17 cellular contexts compared by ENCODE assay signal in the genomic region with DNA sequence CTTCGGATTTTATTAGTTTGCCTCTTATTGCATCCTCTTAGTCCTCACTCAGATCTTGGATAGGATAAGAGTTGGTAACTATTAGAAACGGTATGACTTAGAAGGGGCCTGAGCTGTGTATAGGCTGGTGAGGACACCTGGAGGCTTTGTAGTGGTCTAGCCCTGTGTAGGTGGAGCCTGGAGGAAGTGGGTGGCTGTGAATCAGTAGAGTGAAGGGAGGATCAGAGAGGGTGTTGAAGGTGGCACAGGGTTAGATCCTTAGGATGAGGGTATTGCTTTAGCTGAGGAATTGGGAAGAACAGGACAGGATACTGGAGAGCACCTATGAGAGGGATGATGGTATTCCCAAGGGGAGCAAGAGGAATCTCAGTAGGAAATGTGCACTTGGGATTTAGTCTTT. TPM values are rescaled to one million over a fixed set of nuclear protein-coding genes. Genes with fewer than 3 reads are reported as not detected.
DNase-seq lines count a peak whose midpoint lies in the region; ATAC-seq and TF ChIP-seq lines count a peak whose summit lies in the region.
"Had no signal": no experiment of that assay in that cellular context is flagged by ENCODE, and none has a peak within 500 bp of the region (broad histone marks: within the 10 kb centered on the region; RNA-seq: fewer than 3 reads in every experiment).

No MANE protein-coding gene starts in this region.

- no peaks in the 10 kb centered on the region for H3K36me3 Mint-ChIP-seq in activated naive CD4-positive, alpha-beta T cell treated with anti-CD3 and anti-CD28 coated beads for 36 hours (ENCODE audit: low read depth)
- no peaks in the 10 kb centered on the region for H3K36me3 Mint-ChIP-seq in activated naive CD8-positive, alpha-beta T cell treated with anti-CD3 and anti-CD28 coated beads, Interleukin-2, amount 50 U/mL, for 24 hours (ENCODE audit: low read depth)
- H3K36me3 Mint-ChIP-seq: natural killer cell had no signal

- ATAC-seq in activated naive CD8-positive, alpha-beta T cell treated with anti-CD3 and anti-CD28 coated beads, Interleukin-2, amount 50 U/mL, for 24 hours, result peak; percentile 84
- ATAC-seq in stimulated activated naive CD8-positive, alpha-beta T cell treated with anti-CD3 and anti-CD28 coated beads, Interleukin-15, amount 100 ng/mL, for 72 hours, result peak; percentile 78
- ATAC-seq in HG03159 (IDR thresholded peaks at IDR 0.05; ENCODE audit: unreplicated experiment), result no peak
- ATAC-seq: HCT116, natural killer cell had no signal

- H4K20me1 ChIP-seq in MM.1S (ENCODE audit: insufficient read depth, low read length), result no peaks in the 10 kb centered on the region

- no peak for TF ChIP-seq POLR2A in prostate gland (IDR thresholded peaks at IDR 0.05)

- peak; percentile 30 for DNase-seq in activated naive CD4-positive, alpha-beta T cell treated with anti-CD3 and anti-CD28 coated beads for 36 hours
- DNase-seq in activated naive CD4-positive, alpha-beta T cell (lab: John Stamatoyannopoulos, UW), result no peak
- DNase-seq in Jurkat, Clone E6-1 (ENCODE audit: low read depth, low spot score), result peak; percentile 97
- no peak for DNase-seq in activated naive CD8-positive, alpha-beta T cell treated with anti-CD3 and anti-CD28 coated beads, Interleukin-2, amount 50 U/mL, for 24 hours
- DNase-seq in stimulated activated naive CD8-positive, alpha-beta T cell treated with anti-CD3 and anti-CD28 coated beads, Interleukin-15, amount 100 ng/mL, for 72 hours, result peak; percentile 17 to 38
- DNase-seq in MM.1S (no peak), prostate gland (ENCODE audit: low spot score) (no peak)
- DNase-seq: esophagus squamous epithelium, head of caudate nucleus, natural killer cell, NCI-H187, SJCRH30, stomach, T1000 had no signal

- CTCF ChIA-PET in activated naive CD4-positive, alpha-beta T cell treated with anti-CD3 and anti-CD28 coated beads for 36 hours (lab: Charles Lee), result interaction anchor here (1.4 kb wide), 1 partner anchor 52 kb away, joined by 3 read pairs; no protein-coding TSS in a partner anchor

- no peak overlapping the region for H3K4me3 Mint-ChIP-seq in activated naive CD4-positive, alpha-beta T cell treated with anti-CD3 and anti-CD28 coated beads for 36 hours
- H3K4me3 Mint-ChIP-seq in activated naive CD8-positive, alpha-beta T cell treated with anti-CD3 and anti-CD28 coated beads, Interleukin-2, amount 50 U/mL, for 24 hours, result no peak overlapping the region
- no peak overlapping the region for H3K4me3 Mint-ChIP-seq in stimulated activated naive CD8-positive, alpha-beta T cell treated with anti-CD3 and anti-CD28 coated beads, Interleukin-15, amount 100 ng/mL, for 72 hours
- H3K4me3 Mint-ChIP-seq: natural killer cell had no signal

- H3K27ac ChIP-seq in MM.1S (ENCODE audit: low read length), result no peak overlapping the region
- no peak overlapping the region for H3K27ac ChIP-seq in prostate gland
- H3K27ac ChIP-seq: SJCRH30, vagina had no signal

- H3K4me2 ChIP-seq in MM.1S (ENCODE audit: low read depth, low read length), result no peak overlapping the region

- no peak overlapping the region for H2AFZ ChIP-seq in MM.1S (ENCODE audit: low read length)

- H3K4me3 ChIP-seq in Jurkat, Clone E6-1 (ENCODE audit: low read length), result peak overlapping the region; percentile 54
- H3K4me3 ChIP-seq in MM.1S (ENCODE audit: low read length) (no peak overlapping the region), prostate gland (no peak overlapping the region)
- H3K4me3 ChIP-seq: esophagus squamous epithelium, SJCRH30, stomach, vagina had no signal

- peaks cover 32% of the 10 kb centered on the region for H3F3A ChIP-seq in MM.1S (ENCODE audit: insufficient read depth, low read length)

- intact Hi-C loops in activated naive CD4-positive, alpha-beta T cell treated with anti-CD3 and anti-CD28 coated beads for 36 hours (cut with micrococcal nuclease), result no loop called here
- intact Hi-C loops in prostate gland (cut with DNase I), result loop anchor here (10.0 kb wide), 1 partner anchor 127 kb away; no protein-coding TSS in a partner anchor

- H3K4me1 Mint-ChIP-seq in activated naive CD4-positive, alpha-beta T cell treated with anti-CD3 and anti-CD28 coated beads for 36 hours (ENCODE audit: low read depth), result peaks cover 8% of the 10 kb centered on the region
- H3K4me1 Mint-ChIP-seq in activated naive CD8-positive, alpha-beta T cell treated with anti-CD3 and anti-CD28 coated beads, Interleukin-2, amount 50 U/mL, for 24 hours, result peaks cover 16% of the 10 kb centered on the region
- H3K4me1 Mint-ChIP-seq in stimulated activated naive CD8-positive, alpha-beta T cell treated with anti-CD3 and anti-CD28 coated beads, Interleukin-15, amount 100 ng/mL, for 72 hours, result no peaks in the 10 kb centered on the region

- H3K79me2 ChIP-seq in MM.1S (ENCODE audit: low read length), result peaks cover 56% of the 10 kb centered on the region

- no peak overlapping the region for H3K9ac ChIP-seq in MM.1S (ENCODE audit: low read length)

- peaks cover 25% of the 10 kb centered on the region for H3K27me3 Mint-ChIP-seq in activated naive CD4-positive, alpha-beta T cell treated with anti-CD3 and anti-CD28 coated beads for 36 hours (ENCODE audit: low read depth)
- peaks cover 18% of the 10 kb centered on the region for H3K27me3 Mint-ChIP-seq in activated naive CD8-positive, alpha-beta T cell treated with anti-CD3 and anti-CD28 coated beads, Interleukin-2, amount 50 U/mL, for 24 hours
- H3K27me3 Mint-ChIP-seq in stimulated activated naive CD8-positive, alpha-beta T cell treated with anti-CD3 and anti-CD28 coated beads, Interleukin-15, amount 100 ng/mL, for 72 hours, result peaks cover 12% of the 10 kb centered on the region

- H3K9me3 ChIP-seq in MM.1S (replicated peaks; ENCODE audit: insufficient read depth, low read length), result no peaks in the 10 kb centered on the region
- no peaks in the 10 kb centered on the region for H3K9me3 ChIP-seq in prostate gland
- H3K9me3 ChIP-seq: esophagus squamous epithelium, SJCRH30, stomach, vagina had no signal

- WGBS in prostate gland, result 40% methylated on average over 2 of the region's 2 CpGs

- H3K9me3 Mint-ChIP-seq in activated naive CD4-positive, alpha-beta T cell treated with anti-CD3 and anti-CD28 coated beads for 36 hours, result no peaks in the 10 kb centered on the region
- no peaks in the 10 kb centered on the region for H3K9me3 Mint-ChIP-seq in activated naive CD8-positive, alpha-beta T cell treated with anti-CD3 and anti-CD28 coated beads, Interleukin-2, amount 50 U/mL, for 24 hours
- no peaks in the 10 kb centered on the region for H3K9me3 Mint-ChIP-seq in stimulated activated naive CD8-positive, alpha-beta T cell treated with anti-CD3 and anti-CD28 coated beads, Interleukin-15, amount 100 ng/mL, for 72 hours
- H3K9me3 Mint-ChIP-seq: natural killer cell had no signal

- H3K36me3 ChIP-seq in MM.1S (replicated peaks; ENCODE audit: insufficient read depth, low read length), result no peaks in the 10 kb centered on the region
- no peaks in the 10 kb centered on the region for H3K36me3 ChIP-seq in prostate gland

- H3K27ac Mint-ChIP-seq in activated naive CD4-positive, alpha-beta T cell treated with anti-CD3 and anti-CD28 coated beads for 36 hours, result no peak overlapping the region
- H3K27ac Mint-ChIP-seq in activated naive CD8-positive, alpha-beta T cell treated with anti-CD3 and anti-CD28 coated beads, Interleukin-2, amount 50 U/mL, for 24 hours, result no peak overlapping the region
- H3K27ac Mint-ChIP-seq in stimulated activated naive CD8-positive, alpha-beta T cell treated with anti-CD3 and anti-CD28 coated beads, Interleukin-15, amount 100 ng/mL, for 72 hours, result no peak overlapping the region
- H3K27ac Mint-ChIP-seq: natural killer cell had no signal

- TF ChIP-seq CTCF in MM.1S (IDR thresholded peaks at IDR 0.05; ENCODE audit: low read length) (no peak), prostate gland (IDR thresholded peaks at IDR 0.05) (no peak)

- H3K9me2 ChIP-seq in MM.1S (replicated peaks; ENCODE audit: insufficient read depth, low read length), result no peaks in the 10 kb centered on the region

- H3K27me3 ChIP-seq in MM.1S (replicated peaks; ENCODE audit: insufficient read depth, low read length), result no peaks in the 10 kb centered on the region
- no peaks in the 10 kb centered on the region for H3K27me3 ChIP-seq in prostate gland (replicated peaks; ENCODE audit: insufficient read depth)
- H3K27me3 ChIP-seq: esophagus squamous epithelium, SJCRH30, stomach, vagina had no signal

- peaks cover 26% of the 10 kb centered on the region for H3K4me1 ChIP-seq in MM.1S (ENCODE audit: low read length)
- no peaks in the 10 kb centered on the region for H3K4me1 ChIP-seq in prostate gland (replicated peaks)

RNA-seq across cellular contexts. Expression of a gene that starts 5.7 kb away (rescaled TPM):
- under 1 TPM; 0.72 TPM for total RNA-seq in activated naive CD4-positive, alpha-beta T cell treated with anti-CD3 and anti-CD28 coated beads for 36 hours
- polyA plus RNA-seq in Jurkat, Clone E6-1 (2012; ENCODE audit: insufficient read depth, insufficient read length), result 54.8 TPM
- 10 to 100 TPM; 12.3 to 16.2 TPM for total RNA-seq in prostate gland

Comparison
In these comparisons a context has a peak if more than half of its experiments do, and no peak if none do; other contexts are left out.
1. DNase-seq: peak in activated naive CD4-positive, alpha-beta T cell treated with anti-CD3 and anti-CD28 coated beads for 36 hours (single experiment), Jurkat, Clone E6-1 (single experiment) and stimulated activated naive CD8-positive, alpha-beta T cell treated with anti-CD3 and anti-CD28 coated beads, Interleukin-15, amount 100 ng/mL, for 72 hours (2 of 2); none in activated naive CD4-positive, alpha-beta T cell (0 of 4), activated naive CD8-positive, alpha-beta T cell treated with anti-CD3 and anti-CD28 coated beads, Interleukin-2, amount 50 U/mL, for 24 hours (single experiment), MM.1S (single experiment) and prostate gland (single experiment).
2. RNA of a gene that starts 5.7 kb away (total RNA-seq): 12.3 to 16.2 TPM in prostate gland; 0.72 TPM in activated naive CD4-positive, alpha-beta T cell treated with anti-CD3 and anti-CD28 coated beads for 36 hours; every median in the first group is over 4 times any median in the second.